In the genomic region with DNA sequence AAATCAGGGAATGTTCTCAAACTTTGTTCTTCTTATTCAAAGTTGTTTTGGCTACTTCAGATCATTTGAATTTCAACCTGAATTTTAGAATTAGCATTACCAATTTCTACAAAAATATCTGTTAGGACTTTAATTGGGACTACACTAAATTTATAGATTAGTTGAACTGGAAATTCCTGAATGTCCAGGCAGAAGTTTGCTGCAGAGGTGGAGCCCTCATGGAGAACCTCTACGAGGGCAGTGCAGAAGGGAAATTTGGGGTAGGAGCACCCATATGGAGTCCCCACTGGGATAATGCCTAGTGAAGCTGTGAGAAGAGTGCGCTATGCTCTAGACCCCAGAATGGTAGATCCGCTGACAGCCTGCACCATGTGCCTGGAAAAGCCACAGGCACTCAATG, we compare ENCODE assay signal across 26 cellular contexts. TPM values are rescaled to one million over a fixed set of nuclear protein-coding genes. Genes with fewer than 3 reads are reported as not detected.
"Had no signal": no experiment of that assay in that cellular context is flagged by ENCODE, and none has a peak within 500 bp of the region (broad histone marks: within the 10 kb centered on the region; RNA-seq: fewer than 3 reads in every experiment).

No MANE protein-coding gene starts in this region.

- H3K4me1 ChIP-seq: left lung, lower lobe of right lung, pancreas, prostate gland, testis, thyroid gland, transverse colon, upper lobe of right lung had no signal

- H3K36me3 ChIP-seq: left lung, lower lobe of right lung, pancreas, prostate gland, stomach, thyroid gland, transverse colon, upper lobe of right lung had no signal

- H3K27me3 ChIP-seq: left lung, pancreas, stomach, testis, thyroid gland, transverse colon, upper lobe of right lung had no signal

- DNase-seq: immature natural killer cell; kidney; left colon; left lung; lower lobe of right lung; mammary epithelial cell; mesenchymal stem cell; naive thymus-derived CD8-positive, alpha-beta T cell; nucleus accumbens; pancreas; posterior cingulate gyrus; retina; right cardiac atrium; stimulated activated CD4-positive, alpha-beta T cell treated with anti-CD3 and anti-CD28 coated beads, Interleukin-12 subunit alpha, Interleukin-12 subunit beta, amount 100 ng/mL, for 4 hours; stimulated activated CD4-positive, alpha-beta T cell treated with anti-CD3 and anti-CD28 coated beads, Interleukin-15, amount 100 ng/mL, for 24 hours; stimulated activated CD4-positive, alpha-beta T cell treated with anti-CD3 and anti-CD28 coated beads, Interleukin-2, amount 100 ng/mL, for 24 hours; stimulated activated CD4-positive, alpha-beta T cell treated with anti-CD3 and anti-CD28 coated beads, Interleukin-4, amount 100 ng/mL, for 1 hour; stimulated activated naive B cell treated with anti-CD40 and anti-IgM and Interleukin-4, amounts not matched to agents 10 μg/mL and 1 μg/mL and 100 μg/mL, for 72 hours; stimulated activated naive CD8-positive, alpha-beta T cell treated with anti-CD3 and anti-CD28 coated beads, Interleukin-15, Interleukin-2, amounts not matched to agents 100 U/mL and 50 U/mL, for 24 hours; stomach; testis; thyroid gland; transverse colon; upper lobe of right lung had no signal

- H3K27ac ChIP-seq: left lung, lower lobe of right lung, pancreas, prostate gland, skin epidermis, stomach, testis, thyroid gland, transverse colon, upper lobe of right lung had no signal

- H3K4me3 ChIP-seq: left lung, lower lobe of right lung, pancreas, prostate gland, skin epidermis, stomach, testis, thyroid gland, transverse colon, upper lobe of right lung had no signal

- H3K9me3 ChIP-seq: pancreas, prostate gland, testis, thyroid gland had no signal

RNA-seq across cellular contexts. Expression of a gene that starts 22.8 kb away (rescaled TPM):
- total RNA-seq: lower lobe of right lung; mammary epithelial cell; naive thymus-derived CD8-positive, alpha-beta T cell had no signal
